ENCODE assay signal across 21 cellular contexts in genomic region chr3:48256557-48256956, GRCh38. TPM values are rescaled to one million over a fixed set of nuclear protein-coding genes. Genes with fewer than 3 reads are reported as not detected.
DNase-seq lines count a peak whose midpoint lies in the region; ATAC-seq and TF ChIP-seq lines count a peak whose summit lies in the region.
"Had no signal": no experiment of that assay in that cellular context is flagged by ENCODE, and none has a peak within 500 bp of the region (broad histone marks: within the 10 kb centered on the region; RNA-seq: fewer than 3 reads in every experiment).

No MANE protein-coding gene starts in this region.

- no peaks in the 10 kb centered on the region for H3K4me1 Mint-ChIP-seq in activated naive CD8-positive, alpha-beta T cell treated with anti-CD3 and anti-CD28 coated beads, Interleukin-2, amount 50 U/mL, for 24 hours
- peaks cover 4% of the 10 kb centered on the region for H3K4me1 Mint-ChIP-seq in activated naive CD8-positive, alpha-beta T cell treated with anti-CD3 and anti-CD28 coated beads for 36 hours
- H3K4me1 Mint-ChIP-seq in WTC11 (no peaks in the 10 kb centered on the region), immature natural killer cell (no peaks in the 10 kb centered on the region)

- no peak for DNase-seq in activated naive CD8-positive, alpha-beta T cell treated with anti-CD3 and anti-CD28 coated beads, Interleukin-2, amount 50 U/mL, for 24 hours
- no peak for DNase-seq in activated naive CD8-positive, alpha-beta T cell treated with anti-CD3 and anti-CD28 coated beads for 36 hours
- DNase-seq in WTC11 (ENCODE audit: low spot score) (no peak), myocyte (ENCODE audit: low read depth) (peak; percentile 63), retina (no peak), immature natural killer cell (no peak), NCI-H2196 (lab: John Stamatoyannopoulos, UW; ENCODE audit: unreplicated experiment) (no peak)
- DNase-seq: ACHN; BE2C; C1 segment of cervical spinal cord; CD4-positive, CD25-positive, alpha-beta regulatory T cell; CD8-positive, alpha-beta memory T cell; COR-L47; DMS 273 treated with DMSO at 0.1 percent for 48 hours; DMS53; DND-41; EL; HCEC 1CT had no signal

- TF ChIP-seq CTCF in WTC11 (IDR thresholded peaks at IDR 0.05): no peak

- H3K4me3 Mint-ChIP-seq in activated naive CD8-positive, alpha-beta T cell treated with anti-CD3 and anti-CD28 coated beads, Interleukin-2, amount 50 U/mL, for 24 hours: no peak overlapping the region
- no peak overlapping the region for H3K4me3 Mint-ChIP-seq in activated naive CD8-positive, alpha-beta T cell treated with anti-CD3 and anti-CD28 coated beads for 36 hours
- H3K4me3 Mint-ChIP-seq in WTC11: no peak overlapping the region
- no peak overlapping the region for H3K4me3 Mint-ChIP-seq in immature natural killer cell
- H3K4me3 Mint-ChIP-seq: CD4-positive, CD25-positive, alpha-beta regulatory T cell; CD8-positive, alpha-beta memory T cell had no signal

- H3K36me3 Mint-ChIP-seq in activated naive CD8-positive, alpha-beta T cell treated with anti-CD3 and anti-CD28 coated beads, Interleukin-2, amount 50 U/mL, for 24 hours (ENCODE audit: low read depth): peaks cover 59% of the 10 kb centered on the region
- peaks cover 51% of the 10 kb centered on the region for H3K36me3 Mint-ChIP-seq in activated naive CD8-positive, alpha-beta T cell treated with anti-CD3 and anti-CD28 coated beads for 36 hours
- peaks cover 85% of the 10 kb centered on the region for H3K36me3 Mint-ChIP-seq in WTC11
- H3K36me3 Mint-ChIP-seq in immature natural killer cell: peaks cover 20 to 33% (median 20%) of the 10 kb centered on the region in 3 donors

- peak overlapping the region; percentile 44 for H3K27ac Mint-ChIP-seq in activated naive CD8-positive, alpha-beta T cell treated with anti-CD3 and anti-CD28 coated beads, Interleukin-2, amount 50 U/mL, for 24 hours
- no peak overlapping the region for H3K27ac Mint-ChIP-seq in activated naive CD8-positive, alpha-beta T cell treated with anti-CD3 and anti-CD28 coated beads for 36 hours
- H3K27ac Mint-ChIP-seq in WTC11 (peak overlapping the region; percentile 45; the same call in 1 of the 2 replicates), immature natural killer cell (no peak overlapping the region)
- H3K27ac Mint-ChIP-seq: CD4-positive, CD25-positive, alpha-beta regulatory T cell; CD8-positive, alpha-beta memory T cell had no signal

- H3K9me3 Mint-ChIP-seq in activated naive CD8-positive, alpha-beta T cell treated with anti-CD3 and anti-CD28 coated beads, Interleukin-2, amount 50 U/mL, for 24 hours: peaks cover 10% of the 10 kb centered on the region
- H3K9me3 Mint-ChIP-seq in activated naive CD8-positive, alpha-beta T cell treated with anti-CD3 and anti-CD28 coated beads for 36 hours: peaks cover 3% of the 10 kb centered on the region
- H3K9me3 Mint-ChIP-seq in WTC11 (peaks cover 10% of the 10 kb centered on the region), immature natural killer cell (no peaks in the 10 kb centered on the region)

- ATAC-seq in activated naive CD8-positive, alpha-beta T cell treated with anti-CD3 and anti-CD28 coated beads, Interleukin-2, amount 50 U/mL, for 24 hours: no peak
- no peak for ATAC-seq in WTC11
- ATAC-seq: GM12878 had no signal

- POLR2A ChIA-PET in WTC11 (lab: Charles Lee): no interaction called here

- no peaks in the 10 kb centered on the region for H3K27me3 Mint-ChIP-seq in activated naive CD8-positive, alpha-beta T cell treated with anti-CD3 and anti-CD28 coated beads, Interleukin-2, amount 50 U/mL, for 24 hours
- no peaks in the 10 kb centered on the region for H3K27me3 Mint-ChIP-seq in activated naive CD8-positive, alpha-beta T cell treated with anti-CD3 and anti-CD28 coated beads for 36 hours
- H3K27me3 Mint-ChIP-seq in WTC11 (ENCODE audit: low read depth) (no peaks in the 10 kb centered on the region), immature natural killer cell (ENCODE audit: low read depth in 3 of 3) (peaks cover 0 to 2% (median 0%) of the 10 kb centered on the region in 3 donors)
- H3K27me3 Mint-ChIP-seq: CD4-positive, CD25-positive, alpha-beta regulatory T cell; CD8-positive, alpha-beta memory T cell had no signal

- CTCF ChIA-PET in WTC11 (lab: Charles Lee): interaction anchor here (3.5 kb wide), 1 partner anchor 180 kb away, joined by 18 read pairs; no protein-coding TSS in a partner anchor

TF ChIP-seq in WTC11, 78 proteins besides CTCF, POLR2A, EP300 and RAD21:
- TF ChIP-seq E2F4 (CRISPR knock-in tag; IDR thresholded peaks at IDR 0.05; ENCODE audit: borderline replicate concordance, low read depth): no peak
- no peak for TF ChIP-seq PREB (CRISPR knock-in tag; IDR thresholded peaks at IDR 0.05; ENCODE audit: borderline replicate concordance)
- no peak for TF ChIP-seq USF2 (CRISPR knock-in tag; IDR thresholded peaks at IDR 0.05)
- no peak for TF ChIP-seq MXD4 (CRISPR knock-in tag; IDR thresholded peaks at IDR 0.05; ENCODE audit: borderline replicate concordance)
- TF ChIP-seq OVOL2 (CRISPR knock-in tag; IDR thresholded peaks at IDR 0.05; ENCODE audit: borderline replicate concordance): no peak
- TF ChIP-seq, protein P1, sequence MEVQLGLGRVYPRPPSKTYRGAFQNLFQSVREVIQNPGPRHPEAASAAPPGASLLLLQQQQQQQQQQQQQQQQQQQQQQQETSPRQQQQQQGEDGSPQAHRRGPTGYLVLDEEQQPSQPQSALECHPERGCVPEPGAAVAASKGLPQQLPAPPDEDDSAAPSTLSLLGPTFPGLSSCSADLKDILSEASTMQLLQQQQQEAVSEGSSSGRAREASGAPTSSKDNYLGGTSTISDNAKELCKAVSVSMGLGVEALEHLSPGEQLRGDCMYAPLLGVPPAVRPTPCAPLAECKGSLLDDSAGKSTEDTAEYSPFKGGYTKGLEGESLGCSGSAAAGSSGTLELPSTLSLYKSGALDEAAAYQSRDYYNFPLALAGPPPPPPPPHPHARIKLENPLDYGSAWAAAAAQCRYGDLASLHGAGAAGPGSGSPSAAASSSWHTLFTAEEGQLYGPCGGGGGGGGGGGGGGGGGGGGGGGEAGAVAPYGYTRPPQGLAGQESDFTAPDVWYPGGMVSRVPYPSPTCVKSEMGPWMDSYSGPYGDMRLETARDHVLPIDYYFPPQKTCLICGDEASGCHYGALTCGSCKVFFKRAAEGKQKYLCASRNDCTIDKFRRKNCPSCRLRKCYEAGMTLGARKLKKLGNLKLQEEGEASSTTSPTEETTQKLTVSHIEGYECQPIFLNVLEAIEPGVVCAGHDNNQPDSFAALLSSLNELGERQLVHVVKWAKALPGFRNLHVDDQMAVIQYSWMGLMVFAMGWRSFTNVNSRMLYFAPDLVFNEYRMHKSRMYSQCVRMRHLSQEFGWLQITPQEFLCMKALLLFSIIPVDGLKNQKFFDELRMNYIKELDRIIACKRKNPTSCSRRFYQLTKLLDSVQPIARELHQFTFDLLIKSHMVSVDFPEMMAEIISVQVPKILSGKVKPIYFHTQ (CRISPR knock-in tag; IDR thresholded peaks at IDR 0.05): no peak
- TF ChIP-seq ZNF232 (CRISPR knock-in tag; IDR thresholded peaks at IDR 0.05): no peak
- no peak for TF ChIP-seq IRF2 (CRISPR knock-in tag; IDR thresholded peaks at IDR 0.05; ENCODE audit: borderline replicate concordance, low read depth)
- TF ChIP-seq USF1 (CRISPR knock-in tag; IDR thresholded peaks at IDR 0.05): no peak

RNA-seq across cellular contexts. Expression of gene ZNF589, which starts 15.7 kb away (rescaled TPM):
- total RNA-seq in activated naive CD8-positive, alpha-beta T cell treated with anti-CD3 and anti-CD28 coated beads for 36 hours: 10 to 100 TPM; 21.7 to 22.8 TPM
- total RNA-seq in WTC11 (2021) (96.1 to 104 TPM (median 102 TPM) in 3 replicates), myocyte (8.6 and 8.9 TPM in 2 replicates)
- polyA plus RNA-seq in myocyte (2012): 7.2 TPM
- polyA plus RNA-seq in immature natural killer cell: 1 to 10 TPM; 3.1 to 4.8 (median 4.6) TPM

RNA-seq across cellular contexts. Expression of gene CAMP, which starts 33.3 kb away (rescaled TPM):
- total RNA-seq in activated naive CD8-positive, alpha-beta T cell treated with anti-CD3 and anti-CD28 coated beads for 36 hours: not detected
- total RNA-seq in WTC11 (2021): not detected in 3 replicates
- total RNA-seq in myocyte: not detected in 2 replicates
- not detected for polyA plus RNA-seq in myocyte (2012)
- polyA plus RNA-seq in immature natural killer cell: not detected
- total RNA-seq: CD4-positive, CD25-positive, alpha-beta regulatory T cell; CD8-positive, alpha-beta memory T cell; G401; HT1080 had no signal
- polyA plus RNA-seq: CD4-positive, CD25-positive, alpha-beta regulatory T cell; CD8-positive, alpha-beta memory T cell had no signal

RNA-seq across cellular contexts. Expression of gene NME6, which starts 44.6 kb away (rescaled TPM):
- 10 to 100 TPM; 31.5 to 34.6 TPM for total RNA-seq in activated naive CD8-positive, alpha-beta T cell treated with anti-CD3 and anti-CD28 coated beads for 36 hours
- total RNA-seq in WTC11 (2021) (9.9 to 13.4 TPM (median 11.0 TPM) in 3 replicates), myocyte (21.0 and 24.1 TPM in 2 replicates)
- polyA plus RNA-seq in myocyte (2012): 15.7 TPM
- 10 to 100 TPM; 41.9 to 75.1 (median 64.0) TPM for polyA plus RNA-seq in immature natural killer cell

Comparison
In these comparisons a context has a peak if more than half of its experiments do, and no peak if none do; other contexts are left out.
1. H3K27ac Mint-ChIP-seq: peak in activated naive CD8-positive, alpha-beta T cell treated with anti-CD3 and anti-CD28 coated beads, Interleukin-2, amount 50 U/mL, for 24 hours (single experiment) and WTC11 (single experiment); none in activated naive CD8-positive, alpha-beta T cell treated with anti-CD3 and anti-CD28 coated beads for 36 hours (single experiment) and immature natural killer cell (0 of 6).